ENCODE assay signal across 8 cellular contexts in genomic region chr1:46062651-46063319, GRCh38.
DNase-seq lines count a peak whose midpoint lies in the region; ATAC-seq, FAIRE-seq and TF ChIP-seq lines count a peak whose summit lies in the region.

No MANE protein-coding gene starts in this region.

- H3F3A ChIP-seq in GM23338 (replicated peaks; ENCODE audit: low read depth), result no peaks in the 10 kb centered on the region

- no peaks in the 10 kb centered on the region for H3K79me2 ChIP-seq in GM23338 (replicated peaks; ENCODE audit: insufficient read depth)

- H3K27me3 ChIP-seq in GM23338 (ENCODE audit: insufficient read depth) (no peaks in the 10 kb centered on the region), mesenchymal stem cell (ENCODE audit: control insufficient read depth in 1 of 2, insufficient read depth in 1 of 2, low read length in 2 of 2) (no peaks in the 10 kb centered on the region)

- no peaks in the 10 kb centered on the region; the same call in 1 of the 2 replicates for H3K36me3 ChIP-seq in GM23338 (ENCODE audit: insufficient read depth)
- peaks cover 13 to 17% of the 10 kb centered on the region in 2 experiments for H3K36me3 ChIP-seq in mesenchymal stem cell (ENCODE audit: control insufficient read depth in 1 of 2, insufficient read depth in 2 of 2, low read depth in 1 of 2, low read length in 2 of 2)

- no peak overlapping the region for H3K4ac ChIP-seq in mesenchymal stem cell (ENCODE audit: low read depth in 1 of 2, low read length in 2 of 2)

- H2BK120ac ChIP-seq in mesenchymal stem cell (ENCODE audit: low read depth, low read length), result no peak overlapping the region

- no peak overlapping the region for H4K91ac ChIP-seq in mesenchymal stem cell (ENCODE audit: low read length)

- FAIRE-seq in HTR-8/SVneo (lab: Jason Lieb, UNC), result no peak

- H3K18ac ChIP-seq in mesenchymal stem cell (ENCODE audit: low read depth in 1 of 2, low read length in 2 of 2), result no peak overlapping the region

- H3K79me1 ChIP-seq in mesenchymal stem cell (replicated peaks; ENCODE audit: low read length, poor library complexity, severe bottlenecking), result peaks cover 10% of the 10 kb centered on the region

- WGBS in mesenchymal stem cell, result no CpG with 5 or more reads among the region's 4 CpGs

- no peak overlapping the region for H3K23ac ChIP-seq in mesenchymal stem cell (ENCODE audit: low read length in 2 of 2)

- no peaks in the 10 kb centered on the region for H3K4me1 ChIP-seq in GM23338 (ENCODE audit: insufficient read depth)
- H3K4me1 ChIP-seq in mesenchymal stem cell (ENCODE audit: control insufficient read depth, insufficient read depth, low read depth, low read length), result peaks cover 2% of the 10 kb centered on the region

- no peak for TF ChIP-seq CTCF in GM23338 (conservative IDR thresholded peaks at IDR 0.05; ENCODE audit: low read depth in 2 of 2)

- H3K14ac ChIP-seq in mesenchymal stem cell (ENCODE audit: low read length in 2 of 2), result no peak overlapping the region

- H3K27ac Mint-ChIP-seq in GM23338, result peak overlapping the region; percentile 0; the same call in 1 of the 2 replicates

- no peaks in the 10 kb centered on the region; the same call in 1 of the 2 replicates for H4K20me1 ChIP-seq in GM23338 (replicated peaks; ENCODE audit: insufficient read depth)

- no peak overlapping the region for H2BK12ac ChIP-seq in mesenchymal stem cell (ENCODE audit: low read length in 2 of 2)

- H4K8ac ChIP-seq in mesenchymal stem cell (ENCODE audit: low read length), result peak overlapping the region; percentile 28

- H3K4me2 ChIP-seq in GM23338 (no peak overlapping the region), mesenchymal stem cell (ENCODE audit: low read length, poor library complexity, severe bottlenecking) (no peak overlapping the region)

- no peak overlapping the region for H2BK15ac ChIP-seq in mesenchymal stem cell (ENCODE audit: low read depth, poor library complexity, severe bottlenecking)

- H3K27me3 Mint-ChIP-seq in GM23338 (ENCODE audit: insufficient read depth, low read depth, poor library complexity), result no peaks in the 10 kb centered on the region

- no peak overlapping the region for H3K4me3 ChIP-seq in GM23338
- peak overlapping the region in 1 of 2 experiments; percentile 27 for H3K4me3 ChIP-seq in mesenchymal stem cell (ENCODE audit: insufficient read depth in 1 of 2, low read depth in 1 of 2, low read length in 2 of 2)

- H3K4me1 Mint-ChIP-seq in GM23338, result peaks cover 4% of the 10 kb centered on the region; the same call in 2 of the 3 replicates

- H3K4me3 Mint-ChIP-seq in GM23338, result no peak overlapping the region

- ATAC-seq in GM23338 (no peak), GM19351 (IDR thresholded peaks at IDR 0.05; ENCODE audit: unreplicated experiment) (no peak)

- DNase-seq in COLO668 (lab: John Stamatoyannopoulos, UW; ENCODE audit: unreplicated experiment) (peak; percentile 22), GM23338 (ENCODE audit: low spot score) (no peak), mesenchymal stem cell (peak; percentile 53), SW 1271 (lab: John Stamatoyannopoulos, UW) (no peak), NCI-H1048 (lab: John Stamatoyannopoulos, UW) (no peak), HTR-8/SVneo (ENCODE audit: insufficient read length, low spot score) (no peak)
- peak; percentile 2 to 39 for DNase-seq in activated CD4-positive, alpha-beta T cell treated with anti-CD3 and anti-CD28 coated beads, Interleukin-2, amount 50 U/mL, for 24 hours (ENCODE audit: low read depth in 1 of 2, low spot score in 1 of 2)

- H2AK5ac ChIP-seq in mesenchymal stem cell (ENCODE audit: low read length, severe bottlenecking), result no peak overlapping the region

- H2AFZ ChIP-seq in GM23338 (no peak overlapping the region), mesenchymal stem cell (ENCODE audit: low read depth, low read length) (no peak overlapping the region)

- H3K27ac ChIP-seq in GM23338 (ENCODE audit: low read depth) (0 out of 2 replicates have a peak overlapping the region, but pooled peaks have one; percentile 41), mesenchymal stem cell (ENCODE audit: low read length, poor library complexity, severe bottlenecking) (peak overlapping the region; percentile 35)

- no peaks in the 10 kb centered on the region for H3K9me2 ChIP-seq in GM23338 (ENCODE audit: insufficient read depth)

- peaks cover 32% of the 10 kb centered on the region for H3K36me3 Mint-ChIP-seq in GM23338 (ENCODE audit: low read depth)

- H2BK5ac ChIP-seq in mesenchymal stem cell (ENCODE audit: low read depth, low read length, poor library complexity, severe bottlenecking), result no peak overlapping the region

- peak overlapping the region; percentile 12 for H3K9ac ChIP-seq in mesenchymal stem cell (ENCODE audit: low read length)

- peaks cover 3% of the 10 kb centered on the region; the same call in 2 of the 3 replicates for H3K9me3 Mint-ChIP-seq in GM23338

- H3K9me3 ChIP-seq in mesenchymal stem cell (ENCODE audit: control insufficient read depth, low read length), result no peaks in the 10 kb centered on the region

TF ChIP-seq in GM23338, 12 proteins besides CTCF, POLR2A, EP300 and RAD21 (continues in another document):
- no peak for TF ChIP-seq EZH2 (IDR thresholded peaks at IDR 0.05; ENCODE audit: low read depth, unreplicated experiment)
- TF ChIP-seq ZNF462 (CRISPR knock-in tag; IDR thresholded peaks at IDR 0.05), result no peak
- TF ChIP-seq JUNB (IDR thresholded peaks at IDR 0.05; ENCODE audit: unreplicated experiment), result no peak
- TF ChIP-seq ZNF331 (CRISPR knock-in tag; IDR thresholded peaks at IDR 0.05; ENCODE audit: low read depth), result no peak

Comparison
In these comparisons a context has a peak if more than half of its experiments do, and no peak if none do; other contexts are left out.
1. DNase-seq: peak in COLO668 (single experiment), activated CD4-positive, alpha-beta T cell treated with anti-CD3 and anti-CD28 coated beads, Interleukin-2, amount 50 U/mL, for 24 hours (2 of 2) and mesenchymal stem cell (single experiment); none in GM23338 (single experiment), SW 1271 (0 of 2), NCI-H1048 (single experiment) and HTR-8/SVneo (single experiment).